ENCODE assay signal across 9 cellular contexts in the genomic region with DNA sequence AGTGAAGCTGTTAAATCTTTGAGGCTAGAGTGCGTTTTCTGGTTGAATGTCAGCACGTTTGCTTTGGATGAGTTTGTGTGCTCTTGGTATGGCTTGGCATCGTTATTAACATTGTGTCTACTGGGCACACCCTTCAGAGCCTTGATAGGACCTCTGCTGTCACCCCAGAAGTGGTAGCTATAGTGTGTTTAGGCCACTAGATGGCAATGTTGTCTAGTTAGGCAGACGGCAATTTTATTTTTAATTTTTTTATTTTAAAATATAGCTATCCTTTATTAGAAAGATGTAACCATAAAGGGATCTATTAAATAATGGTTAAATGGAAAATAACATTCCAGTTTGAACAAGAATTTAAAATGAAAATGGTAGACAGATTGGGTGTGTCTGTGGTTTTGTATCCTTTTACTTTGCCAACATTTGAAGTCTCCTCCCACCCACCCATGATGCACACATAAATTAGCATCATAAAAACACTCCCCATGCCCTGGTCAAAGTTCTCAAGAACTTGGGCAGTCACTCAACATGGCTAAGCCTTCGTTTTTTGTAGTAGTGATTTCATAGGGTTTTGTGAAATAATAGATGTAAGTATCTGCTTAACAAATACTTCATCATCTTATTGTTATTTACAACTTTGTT.
A peak's percentile ranks its signal among the peaks of the same experiment; 100 is the strongest.
DNase-seq lines count a peak whose midpoint lies in the region; ATAC-seq and TF ChIP-seq lines count a peak whose summit lies in the region.
"Had no signal": no experiment of that assay in that cellular context is flagged by ENCODE, and none has a peak within 500 bp of the region (broad histone marks: within the 10 kb centered on the region; RNA-seq: fewer than 3 reads in every experiment).

No MANE protein-coding gene starts in this region.

- no peak overlapping the region for H3K4me3 ChIP-seq in cardiac muscle cell
- H3K4me3 ChIP-seq in GM23248, result no peak overlapping the region

- H3K4me3 Mint-ChIP-seq in MCF 10A (ENCODE audit: unreplicated experiment) (no peak overlapping the region), mesothelial cell of epicardium (no peak overlapping the region)
- H3K4me3 Mint-ChIP-seq: stimulated activated naive CD8-positive, alpha-beta T cell treated with anti-CD3 and anti-CD28 coated beads, Interleukin-15, Interleukin-2, amounts not matched to agents 100 ng/mL and 50 ng/mL, for 24 hours had no signal

- no peak overlapping the region for H3K9ac ChIP-seq in GM23248

- H3K9me3 Mint-ChIP-seq in MCF 10A (ENCODE audit: unreplicated experiment) (no peaks in the 10 kb centered on the region), mesothelial cell of epicardium (peaks cover 16% of the 10 kb centered on the region)
- H3K9me3 Mint-ChIP-seq: stimulated activated naive CD8-positive, alpha-beta T cell treated with anti-CD3 and anti-CD28 coated beads, Interleukin-15, Interleukin-2, amounts not matched to agents 100 ng/mL and 50 ng/mL, for 24 hours had no signal

- no peaks in the 10 kb centered on the region for H3K9me2 ChIP-seq in GM23248 (ENCODE audit: insufficient read depth)

- intact Hi-C loops in left cardiac atrium (cut with DNase I) (loop anchor here (5.0 to 10.0 kb wide), 3 partner anchors 193 to 518 kb away; no protein-coding TSS in a partner anchor), MCF 10A (cut with micrococcal nuclease) (loop anchor here (1.0 to 5.0 kb wide), 4 partner anchors 194 to 517 kb away; no protein-coding TSS in a partner anchor)

- H3F3A ChIP-seq in GM23248 (ENCODE audit: insufficient read depth), result no peaks in the 10 kb centered on the region

- CTCF ChIA-PET in MCF 10A (lab: Yijun Ruan, JAX), result interaction anchor here (0.5 to 7.0 kb wide), 40 partner anchors 11 to 1195 kb away, joined by 3 to 85 read pairs (median 4); no protein-coding TSS in a partner anchor

- H3K9me3 ChIP-seq in cardiac muscle cell (ENCODE audit: low read depth) (no peaks in the 10 kb centered on the region), GM23248 (ENCODE audit: low read depth) (no peaks in the 10 kb centered on the region)

- ATAC-seq in left cardiac atrium, result no peak

- WGBS in GM23248 (ENCODE audit: low coverage in 1 of 2, low lambda C conversion rate in 2 of 2, missing lambda C conversion rate in 2 of 2), 2 experiments, result 1 to 6% methylated on average over 5 of the region's 5 CpGs

- H4K20me1 ChIP-seq in GM23248 (ENCODE audit: insufficient read depth), result no peaks in the 10 kb centered on the region

- POLR2A ChIA-PET in MCF 10A (lab: Yijun Ruan, JAX), result no interaction called here

- H3K36me3 Mint-ChIP-seq in MCF 10A (ENCODE audit: insufficient read depth, unreplicated experiment) (no peaks in the 10 kb centered on the region), mesothelial cell of epicardium (no peaks in the 10 kb centered on the region)

- H3K4me2 ChIP-seq in GM23248 (ENCODE audit: unreplicated experiment), result no peak overlapping the region

- H3K27ac ChIP-seq in cardiac muscle cell (no peak overlapping the region), GM23248 (no peak overlapping the region)

- DNase-seq in cardiac muscle cell (ENCODE audit: low read depth in 1 of 2, low spot score in 1 of 2) (peak; percentile 33 to 50), left cardiac atrium (no peak), GM23248 (peak; percentile 54), MCF 10A (ENCODE audit: unreplicated experiment) (peak; percentile 41), mesothelial cell of epicardium (ENCODE audit: low spot score in 2 of 2, unreplicated experiment in 2 of 2) (no peak), H4 (ENCODE audit: low spot score) (no peak), T-helper 9 cell (no peak)

- H3K27me3 ChIP-seq in cardiac muscle cell, result no peaks in the 10 kb centered on the region
- no peaks in the 10 kb centered on the region for H3K27me3 ChIP-seq in GM23248 (replicated peaks; ENCODE audit: insufficient read depth)

- H3K4me1 ChIP-seq in cardiac muscle cell (ENCODE audit: low read depth) (no peaks in the 10 kb centered on the region), GM23248 (ENCODE audit: insufficient read depth) (no peaks in the 10 kb centered on the region)

- H3K27me3 Mint-ChIP-seq in MCF 10A (ENCODE audit: insufficient read depth, unreplicated experiment) (peaks cover 65% of the 10 kb centered on the region), mesothelial cell of epicardium (ENCODE audit: low read depth) (peaks cover 1% of the 10 kb centered on the region)
- H3K27me3 Mint-ChIP-seq: stimulated activated naive CD8-positive, alpha-beta T cell treated with anti-CD3 and anti-CD28 coated beads, Interleukin-15, Interleukin-2, amounts not matched to agents 100 ng/mL and 50 ng/mL, for 24 hours had no signal

- H3K79me2 ChIP-seq in GM23248 (ENCODE audit: insufficient read depth), result no peaks in the 10 kb centered on the region

- H3K4me1 Mint-ChIP-seq in MCF 10A (ENCODE audit: insufficient read depth, unreplicated experiment), result no peaks in the 10 kb centered on the region
- H3K4me1 Mint-ChIP-seq in mesothelial cell of epicardium, result no peaks in the 10 kb centered on the region

- TF ChIP-seq CTCF in cardiac muscle cell (IDR thresholded peaks at IDR 0.05; ENCODE audit: low read depth, low read length), result peak; percentile 56
- TF ChIP-seq CTCF in LNCAP (IDR thresholded peaks at IDR 0.05), result peak; percentile 67
- peak; percentile 82 for TF ChIP-seq CTCF in MCF 10A (IDR thresholded peaks at IDR 0.05; ENCODE audit: unreplicated experiment)
- TF ChIP-seq CTCF in mesothelial cell of epicardium (IDR thresholded peaks at IDR 0.05; ENCODE audit: unreplicated experiment), result peak; percentile 48

- no peaks in the 10 kb centered on the region for H3K36me3 ChIP-seq in cardiac muscle cell
- H3K36me3 ChIP-seq in GM23248 (ENCODE audit: low read depth), result no peaks in the 10 kb centered on the region

- H2AFZ ChIP-seq in GM23248, result no peak overlapping the region

- H3K27ac Mint-ChIP-seq in MCF 10A (ENCODE audit: low read depth, unreplicated experiment) (no peak overlapping the region), mesothelial cell of epicardium (no peak overlapping the region)
- H3K27ac Mint-ChIP-seq: stimulated activated naive CD8-positive, alpha-beta T cell treated with anti-CD3 and anti-CD28 coated beads, Interleukin-15, Interleukin-2, amounts not matched to agents 100 ng/mL and 50 ng/mL, for 24 hours had no signal

- BruUV-seq in MCF 10A (replicated peaks; lab: Mats Ljungman, UMichigan), result no TSS peak

- in situ Hi-C loops in GM23248 (cut with MboI), result no loop called here

Comparison
In these comparisons a context has a peak if more than half of its experiments do, and no peak if none do; other contexts are left out.
1. DNase-seq: peak in cardiac muscle cell (2 of 2), GM23248 (single experiment) and MCF 10A (single experiment); none in left cardiac atrium (single experiment), mesothelial cell of epicardium (0 of 2), H4 (single experiment) and T-helper 9 cell (single experiment).
2. Peak in every context shown above with its lines, with median percentiles within 50 percentile points of each other: CTCF ChIP-seq.